In genomic region chrX:53435997-53436396, GRCh38 we compare ENCODE assay signal across 8 cellular contexts. TPM values are rescaled to one million over a fixed set of nuclear protein-coding genes. Genes with fewer than 3 reads are reported as not detected.
DNase-seq lines count a peak whose midpoint lies in the region; ATAC-seq and TF ChIP-seq lines count a peak whose summit lies in the region.

No MANE protein-coding gene starts in this region.

- H3K4me1 ChIP-seq in right lobe of liver = peaks cover 0 to 12% (median 5%) of the 10 kb centered on the region in 4 donors

- H3K36me3 Mint-ChIP-seq in activated B cell treated with CpG ODN at 0.5 μM for 24 hours (ENCODE audit: low read depth) = peaks cover 17% of the 10 kb centered on the region
- peaks cover 5% of the 10 kb centered on the region for H3K36me3 Mint-ChIP-seq in central memory CD8-positive, alpha-beta T cell (ENCODE audit: insufficient read depth)
- H3K36me3 Mint-ChIP-seq in stimulated activated effector memory CD8-positive, alpha-beta T cell treated with anti-CD3 and anti-CD28 coated beads, Interleukin-12 subunit alpha, Interleukin-12 subunit beta, amount 100 ng/mL, for 72 hours = no peaks in the 10 kb centered on the region

- H3K27me3 ChIP-seq in AG04450 (ENCODE audit: control insufficient read depth, insufficient read depth, low read length) (no peaks in the 10 kb centered on the region), right lobe of liver (peaks cover 0 to 3% of the 10 kb centered on the region in 2 donors)

- peaks cover 0 to 11% (median 0%) of the 10 kb centered on the region in 4 donors for H3K36me3 ChIP-seq in right lobe of liver

- no peak overlapping the region for H3K4me3 Mint-ChIP-seq in activated B cell treated with CpG ODN at 0.5 μM for 24 hours
- H3K4me3 Mint-ChIP-seq in central memory CD8-positive, alpha-beta T cell = no peak overlapping the region
- H3K4me3 Mint-ChIP-seq in stimulated activated effector memory CD8-positive, alpha-beta T cell treated with anti-CD3 and anti-CD28 coated beads, Interleukin-12 subunit alpha, Interleukin-12 subunit beta, amount 100 ng/mL, for 72 hours = no peak overlapping the region

- CTCF ChIA-PET in AG04450 (lab: Charles Lee) (interaction anchor here (0.7 to 2.7 kb wide), 9 partner anchors 9 to 152 kb away, joined by 3 to 11 read pairs (median 7); no protein-coding TSS in a partner anchor), activated B cell treated with CpG ODN at 0.5 μM for 24 hours (lab: Charles Lee) (interaction anchor here (1.4 to 3.0 kb wide), 3 partner anchors 117 to 123 kb away, joined by 4 to 12 read pairs (median 4); no protein-coding TSS in a partner anchor)

- peaks cover 15% of the 10 kb centered on the region for H3K4me1 Mint-ChIP-seq in activated B cell treated with CpG ODN at 0.5 μM for 24 hours
- H3K4me1 Mint-ChIP-seq in central memory CD8-positive, alpha-beta T cell = peaks cover 19% of the 10 kb centered on the region
- peaks cover 34% of the 10 kb centered on the region for H3K4me1 Mint-ChIP-seq in stimulated activated effector memory CD8-positive, alpha-beta T cell treated with anti-CD3 and anti-CD28 coated beads, Interleukin-12 subunit alpha, Interleukin-12 subunit beta, amount 100 ng/mL, for 72 hours

- no peak for DNase-seq in AG04450 (ENCODE audit: low read depth, low spot score)
- DNase-seq in NCI-H226 = peak; percentile 39
- no peak for DNase-seq in activated B cell treated with CpG ODN at 0.5 μM for 24 hours
- DNase-seq in central memory CD8-positive, alpha-beta T cell (ENCODE audit: low spot score in 2 of 2) = peak; percentile 26 to 39
- DNase-seq in right lobe of liver = peak; percentile 55 to 72 (median 62)
- DNase-seq in stimulated activated effector memory CD8-positive, alpha-beta T cell treated with anti-CD3 and anti-CD28 coated beads, Interleukin-12 subunit alpha, Interleukin-12 subunit beta, amount 100 ng/mL, for 72 hours (ENCODE audit: low spot score in 2 of 2) = peak; percentile 32 to 62

- TF ChIP-seq POLR2A in right lobe of liver (IDR thresholded peaks at IDR 0.05) = no peak

- TF ChIP-seq CTCF in AG04450 (IDR thresholded peaks at IDR 0.05; ENCODE audit: low read depth, low read length) = peak; percentile 85
- TF ChIP-seq CTCF in activated B cell treated with CpG ODN at 0.5 μM for 24 hours (IDR thresholded peaks at IDR 0.05) = peak; percentile 35
- TF ChIP-seq CTCF in right lobe of liver (IDR thresholded peaks at IDR 0.05) = peak; percentile 80 to 91 (median 90)

- no peak overlapping the region for H3K27ac ChIP-seq in AG04450 (ENCODE audit: low read depth, low read length)
- H3K27ac ChIP-seq in right lobe of liver = no peak overlapping the region

- H3K9me3 ChIP-seq in AG04450 (ENCODE audit: control insufficient read depth, insufficient read depth, low read length) (no peaks in the 10 kb centered on the region), right lobe of liver (no peaks in the 10 kb centered on the region)

- H3K27me3 Mint-ChIP-seq in activated B cell treated with CpG ODN at 0.5 μM for 24 hours = peaks cover 9% of the 10 kb centered on the region
- peaks cover 9% of the 10 kb centered on the region for H3K27me3 Mint-ChIP-seq in central memory CD8-positive, alpha-beta T cell

- ATAC-seq in GM18511 (IDR thresholded peaks at IDR 0.05; ENCODE audit: unreplicated experiment) (peak; percentile 75), HG03097 (IDR thresholded peaks at IDR 0.05; ENCODE audit: low FRiP score, unreplicated experiment) (peak; percentile 76), activated B cell treated with CpG ODN at 0.5 μM for 24 hours (ENCODE audit: low read depth) (peak; percentile 67), right lobe of liver (peak; percentile 65 to 83 (median 73))
- ATAC-seq in central memory CD8-positive, alpha-beta T cell (replicated peaks; ENCODE audit: extremely low read depth, poor library complexity, severe bottlenecking) = peak; percentile 51
- peak; percentile 70 for ATAC-seq in stimulated activated effector memory CD8-positive, alpha-beta T cell treated with anti-CD3 and anti-CD28 coated beads, Interleukin-12 subunit alpha, Interleukin-12 subunit beta, amount 100 ng/mL, for 72 hours

- 0% methylated on average over 4 of the region's 4 CpGs for WGBS in right lobe of liver (ENCODE audit: insufficient coverage, low coverage, low lambda C conversion rate, missing lambda C conversion rate)

- POLR2A ChIA-PET in AG04450 (lab: Yijun Ruan, JAX) (no interaction called here), activated B cell treated with CpG ODN at 0.5 μM for 24 hours (lab: Charles Lee) (interaction anchor here (1.3 to 1.4 kb wide), 2 partner anchors 13 to 123 kb away, joined by 3 to 10 read pairs; partner anchors contain the start of genes RIBC1 and SMC1A)

- H3K4me3 ChIP-seq in AG04450 (ENCODE audit: low read depth, low read length) (no peak overlapping the region), right lobe of liver (no peak overlapping the region)

- no peaks in the 10 kb centered on the region for H3K9me3 Mint-ChIP-seq in activated B cell treated with CpG ODN at 0.5 μM for 24 hours
- no peaks in the 10 kb centered on the region for H3K9me3 Mint-ChIP-seq in central memory CD8-positive, alpha-beta T cell
- H3K9me3 Mint-ChIP-seq in stimulated activated effector memory CD8-positive, alpha-beta T cell treated with anti-CD3 and anti-CD28 coated beads, Interleukin-12 subunit alpha, Interleukin-12 subunit beta, amount 100 ng/mL, for 72 hours = no peaks in the 10 kb centered on the region

- no peak overlapping the region for H3K27ac Mint-ChIP-seq in activated B cell treated with CpG ODN at 0.5 μM for 24 hours
- H3K27ac Mint-ChIP-seq in central memory CD8-positive, alpha-beta T cell (ENCODE audit: low read depth) = no peak overlapping the region
- no peak overlapping the region for H3K27ac Mint-ChIP-seq in stimulated activated effector memory CD8-positive, alpha-beta T cell treated with anti-CD3 and anti-CD28 coated beads, Interleukin-12 subunit alpha, Interleukin-12 subunit beta, amount 100 ng/mL, for 72 hours

- intact Hi-C loops in activated B cell treated with CpG ODN at 0.5 μM for 24 hours (cut with micrococcal nuclease) = loop anchor here (1.0 kb wide), 3 partner anchors 119 to 152 kb away; no protein-coding TSS in a partner anchor
- intact Hi-C loops in right lobe of liver (cut with DNase I) = loop anchor here (10.0 kb wide), 1 partner anchor 121 kb away; no protein-coding TSS in a partner anchor

RNA-seq across cellular contexts. Expression of gene HSD17B10, which starts 1.8 kb away (rescaled TPM):
- polyA plus RNA-seq in AG04450 (2011; rRNA removed) = 87.4 and 113 TPM in 2 replicates
- 54.8 and 65.2 TPM in 2 replicates for polyA minus RNA-seq in AG04450 (2011; rRNA and poly(A)+ RNA removed)
- 108 and 114 TPM in 2 replicates for total RNA-seq in activated B cell treated with CpG ODN at 0.5 μM for 24 hours
- total RNA-seq in right lobe of liver = 100 to 1,000 TPM; 123 to 213 (median 137) TPM

RNA-seq across cellular contexts. Expression of gene RIBC1, which starts 13.3 kb away (rescaled TPM):
- polyA plus RNA-seq in AG04450 (2011; rRNA removed) = 0.26 and 0.31 TPM in 2 replicates
- polyA minus RNA-seq in AG04450 (2011; rRNA and poly(A)+ RNA removed) = 0.23 TPM in 1 of 2 replicates, not detected in the other
- total RNA-seq in activated B cell treated with CpG ODN at 0.5 μM for 24 hours = 0.86 and 0.91 TPM in 2 replicates
- total RNA-seq in right lobe of liver = under 1 TPM in 4 of 6 experiments, not detected in 2; 0.22 to 0.88 (median 0.32) TPM

RNA-seq across cellular contexts. Expression of gene SMC1A, which starts 13.5 kb away (rescaled TPM):
- 21.3 and 25.3 TPM in 2 replicates for polyA plus RNA-seq in AG04450 (2011; rRNA removed)
- polyA minus RNA-seq in AG04450 (2011; rRNA and poly(A)+ RNA removed) = 28.5 and 29.5 TPM in 2 replicates
- 75.8 and 84.0 TPM in 2 replicates for total RNA-seq in activated B cell treated with CpG ODN at 0.5 μM for 24 hours
- 10 to 100 TPM; 21.2 to 41.1 (median 32.3) TPM for total RNA-seq in right lobe of liver

Comparison
In these comparisons a context has a peak if more than half of its experiments do, and no peak if none do; other contexts are left out.
1. DNase-seq: peak in NCI-H226 (single experiment), central memory CD8-positive, alpha-beta T cell (2 of 2), right lobe of liver (3 of 3) and stimulated activated effector memory CD8-positive, alpha-beta T cell treated with anti-CD3 and anti-CD28 coated beads, Interleukin-12 subunit alpha, Interleukin-12 subunit beta, amount 100 ng/mL, for 72 hours (2 of 2); none in AG04450 (single experiment) and activated B cell treated with CpG ODN at 0.5 μM for 24 hours (single experiment).
2. CTCF ChIP-seq: peak in every context shown above with its lines; median percentile 90 in right lobe of liver; 85 in AG04450; 35 in activated B cell treated with CpG ODN at 0.5 μM for 24 hours.
3. Peak in every context shown above with its lines, with median percentiles within 50 percentile points of each other: ATAC-seq.